Comparison of ENCODE assay signal across 8 cellular contexts in genomic region chr10:90751107-90751997, GRCh38.
DNase-seq lines count a peak whose midpoint lies in the region; ATAC-seq, FAIRE-seq and TF ChIP-seq lines count a peak whose summit lies in the region.

No MANE protein-coding gene starts in this region.

- BruUV-seq in Caco-2 (replicated peaks; lab: Mats Ljungman, UMichigan) (no TSS peak), IMR-90 (replicated peaks; lab: Mats Ljungman, UMichigan) (no TSS peak)

- H3K56ac ChIP-seq in IMR-90 (ENCODE audit: extremely low read depth, insufficient read depth, low read length) (no peak overlapping the region), H1 (replicated peaks; ENCODE audit: insufficient read length, low read depth, low read length) (no peak overlapping the region)

- H3K4ac ChIP-seq in IMR-90 (ENCODE audit: low read depth, low read length) = no peak overlapping the region
- no peak overlapping the region for H3K4ac ChIP-seq in H1 (replicated peaks; ENCODE audit: insufficient read length, low read depth, low read length)

- CTCF ChIA-PET in Caco-2 (lab: Charles Lee) (interaction anchor here (0.6 to 1.5 kb wide), 5 partner anchors 23 to 120 kb away, joined by 3 to 5 read pairs (median 3); partner anchors contain the start of gene RPP30), IMR-90 (lab: Yijun Ruan, JAX) (interaction anchor here (0.8 to 5.3 kb wide), 7 partner anchors 27 to 369 kb away, joined by 3 to 17 read pairs (median 5); no protein-coding TSS in a partner anchor), H1 (lab: Charles Lee; ENCODE audit: partially characterized antibody) (interaction anchor here (0.5 to 8.1 kb wide), 29 partner anchors 9 to 821 kb away, joined by 3 to 79 read pairs (median 4); partner anchors contain the start of genes HTR7 and RPP30)
- CTCF ChIA-PET in naive thymus-derived CD4-positive, alpha-beta T cell (lab: Charles Lee) = interaction anchor here (1.3 kb wide), 1 partner anchor 120 kb away, joined by 4 read pairs; the partner anchor contains the start of gene RPP30

- H2BK12ac ChIP-seq in H1 (ENCODE audit: low read depth, low read length) = no peak overlapping the region

- peak; percentile 98 for FAIRE-seq in H1 (lab: Jason Lieb, UNC)

- H3K14ac ChIP-seq in IMR-90 (replicated peaks; ENCODE audit: low read depth, low read length) = no peak overlapping the region
- H3K14ac ChIP-seq in H1 (ENCODE audit: insufficient read length) = no peak overlapping the region

- TF ChIP-seq RAD21 in IMR-90 (IDR thresholded peaks at IDR 0.05; ENCODE audit: low read length) = peak; percentile 71
- peak; percentile 93 to 96 for TF ChIP-seq RAD21 in H1 (IDR thresholded peaks at IDR 0.05 in 1 of 2, conservative IDR thresholded peaks at IDR 0.05 in 1 of 2; ENCODE audit: low read depth in 2 of 2, low read length in 2 of 2)

- peaks cover 0 to 43% of the 10 kb centered on the region in 2 experiments; a peak in 2 of 4 replicates for H3K79me2 ChIP-seq in H1 (ENCODE audit: control insufficient read depth in 1 of 2, insufficient read depth in 2 of 2, low read length in 2 of 2)

- no peak for TF ChIP-seq EP300 in H1 (IDR thresholded peaks at IDR 0.05; ENCODE audit: borderline replicate concordance in 1 of 2, low read depth in 2 of 2, low read length in 2 of 2)
- TF ChIP-seq EP300 in tibial nerve (IDR thresholded peaks at IDR 0.05) = no peak

- TF ChIP-seq CTCF in Caco-2 (IDR thresholded peaks at IDR 0.05; ENCODE audit: insufficient read depth in 1 of 2, low read depth in 1 of 2, low read length in 1 of 2, severe bottlenecking in 1 of 2, unreplicated experiment in 1 of 2) (peak; percentile 80 to 82), IMR-90 (conservative IDR thresholded peaks at IDR 0.05; ENCODE audit: low read depth, low read length) (peak; percentile 69), WI38 (IDR thresholded peaks at IDR 0.05; ENCODE audit: low read depth, low read length) (peak; percentile 60), H1 (IDR thresholded peaks at IDR 0.05; ENCODE audit: control extremely low read depth in 1 of 3, insufficient read depth in 1 of 3, low read depth in 1 of 3, low read length in 3 of 3) (peak; percentile 35 to 87 (median 73)), tibial nerve (IDR thresholded peaks at IDR 0.05) (peak; percentile 44 to 64 (median 57))

- no peak overlapping the region for H3K4me3 Mint-ChIP-seq in Caco-2 (ENCODE audit: unreplicated experiment)
- no peak overlapping the region for H3K4me3 Mint-ChIP-seq in naive thymus-derived CD4-positive, alpha-beta T cell

- no peak overlapping the region for H2BK15ac ChIP-seq in IMR-90 (ENCODE audit: low read depth, low read length)
- H2BK15ac ChIP-seq in H1 (ENCODE audit: low read length) = no peak overlapping the region

- H2AFZ ChIP-seq in IMR-90 (replicated peaks; ENCODE audit: low read length, poor library complexity) = no peak overlapping the region
- no peak overlapping the region for H2AFZ ChIP-seq in H1 (ENCODE audit: low read length)

- in situ Hi-C loops in IMR-90 (cut with MboI; ENCODE audit: low sequenced_read_pairs) = no loop called here

- intact Hi-C loops in Caco-2 (cut with micrococcal nuclease; ENCODE audit: unreplicated experiment) (loop anchor here (1.0 to 2.0 kb wide), 5 partner anchors 37 to 959 kb away; partner anchors contain the start of gene RPP30), IMR-90 (cut with micrococcal nuclease) (loop anchor here (1.0 to 2.0 kb wide), 3 partner anchors 37 to 119 kb away; partner anchors contain the start of gene RPP30)
- intact Hi-C loops in naive thymus-derived CD4-positive, alpha-beta T cell (cut with micrococcal nuclease) = loop anchor here (1.0 to 5.0 kb wide), 8 partner anchors 37 to 1161 kb away; partner anchors contain the start of gene RPP30 (in 2 of the 2)

- H2AK5ac ChIP-seq in IMR-90 (ENCODE audit: low read depth, low read length) (no peak overlapping the region), H1 (ENCODE audit: low read depth, low read length) (no peak overlapping the region)

- H3K9me3 Mint-ChIP-seq in Caco-2 (ENCODE audit: unreplicated experiment) = no peaks in the 10 kb centered on the region
- no peaks in the 10 kb centered on the region for H3K9me3 Mint-ChIP-seq in naive thymus-derived CD4-positive, alpha-beta T cell

- TF ChIP-seq POLR2A in IMR-90 (IDR thresholded peaks at IDR 0.05; ENCODE audit: low read depth, low read length) (no peak), H1 (IDR thresholded peaks at IDR 0.05; ENCODE audit: control extremely low read depth in 1 of 2, low read depth in 2 of 2, low read length in 2 of 2) (no peak), tibial nerve (IDR thresholded peaks at IDR 0.05) (no peak)

- ATAC-seq in GM19351 (IDR thresholded peaks at IDR 0.05; ENCODE audit: unreplicated experiment) = peak; percentile 69
- ATAC-seq in IMR-90 (ENCODE audit: low read depth) = peak; percentile 80
- peak; percentile 54 for ATAC-seq in naive thymus-derived CD4-positive, alpha-beta T cell
- ATAC-seq in HG03039 (IDR thresholded peaks at IDR 0.05; ENCODE audit: unreplicated experiment) = no peak

- no peak overlapping the region for H3K9ac ChIP-seq in IMR-90 (ENCODE audit: low read depth, low read length)
- no peak overlapping the region for H3K9ac ChIP-seq in H1 (replicated peaks in 1 of 4; ENCODE audit: extremely low read depth in 1 of 4, low read depth in 3 of 4, low read length in 3 of 4)

- no peak overlapping the region for H3K23ac ChIP-seq in IMR-90 (ENCODE audit: low read depth, low read length)
- H3K23ac ChIP-seq in H1 (ENCODE audit: insufficient read length) = no peak overlapping the region

- WGBS in IMR-90 (ENCODE audit: extremely low coverage in 2 of 2, insufficient read length in 1 of 2), 2 experiments = 20% methylated on average over 2 of the region's 4 CpGs; no CpG with 5 or more reads in 1 of the 2 experiments
- WGBS in H1 (ENCODE audit: extremely low coverage in 1 of 2, insufficient coverage in 1 of 2, insufficient read length in 1 of 2, insufficient replicate concordance in 2 of 2, low coverage in 1 of 2, low lambda C conversion rate in 2 of 2, missing lambda C conversion rate in 1 of 2), 2 experiments = 51% methylated on average over 4 of the region's 4 CpGs; no CpG with 5 or more reads in 1 of the 2 experiments
- WGBS in tibial nerve, 2 donors = 34 to 39% methylated on average over 4 of the region's 4 CpGs

- H3K9me3 ChIP-seq in Caco-2 (0 out of 2 replicates have a peak, but pooled peaks cover 3% of the 10 kb centered on the region), IMR-90 (ENCODE audit: control insufficient read depth, insufficient read depth, low read length) (no peaks in the 10 kb centered on the region), H1 (ENCODE audit: insufficient read depth in 2 of 2, low read depth in 1 of 2, low read length in 1 of 2) (no peaks in the 10 kb centered on the region), tibial nerve (no peaks in the 10 kb centered on the region)
- H3K9me3 ChIP-seq in naive thymus-derived CD4-positive, alpha-beta T cell (ENCODE audit: control insufficient read depth in 2 of 3, low read length in 3 of 3) = no peaks in the 10 kb centered on the region

- no peak overlapping the region for H4K8ac ChIP-seq in IMR-90 (ENCODE audit: low read depth in 2 of 2, low read length in 2 of 2)
- H4K8ac ChIP-seq in H1 (ENCODE audit: extremely low read depth, insufficient read depth, low read length) = no peak overlapping the region

- H3K9me1 ChIP-seq in IMR-90 (ENCODE audit: insufficient read depth, low read length) = no peaks in the 10 kb centered on the region

- H4K20me1 ChIP-seq in IMR-90 (ENCODE audit: insufficient read depth, low read length) = no peaks in the 10 kb centered on the region
- H4K20me1 ChIP-seq in H1 (replicated peaks in 1 of 2; ENCODE audit: control insufficient read depth in 1 of 2, insufficient read depth in 2 of 2, low read length in 2 of 2) = no peaks in the 10 kb centered on the region

- no peaks in the 10 kb centered on the region for H3K27me3 ChIP-seq in Caco-2 (replicated peaks; ENCODE audit: control insufficient read depth, insufficient read depth, low read length)
- H3K27me3 ChIP-seq in IMR-90 (ENCODE audit: control insufficient read depth, insufficient read depth, low read length) = peaks cover 2% of the 10 kb centered on the region
- no peaks in the 10 kb centered on the region for H3K27me3 ChIP-seq in H1 (replicated peaks in 1 of 4; ENCODE audit: control insufficient read depth in 3 of 4, extremely low read depth in 1 of 4, insufficient read depth in 3 of 4, low read length in 3 of 4)
- H3K27me3 ChIP-seq in naive thymus-derived CD4-positive, alpha-beta T cell (ENCODE audit: control insufficient read depth in 2 of 2, insufficient read depth in 2 of 2, low read length in 2 of 2) = no peaks in the 10 kb centered on the region
- H3K27me3 ChIP-seq in tibial nerve = peaks cover 0 to 3% of the 10 kb centered on the region in 2 donors

- H3K23me2 ChIP-seq in H1 (ENCODE audit: low read depth, low read length) = no peaks in the 10 kb centered on the region

- no peaks in the 10 kb centered on the region for H3K79me1 ChIP-seq in IMR-90 (ENCODE audit: low read depth in 1 of 2, low read length in 2 of 2)
- H3K79me1 ChIP-seq in H1 (ENCODE audit: low read depth, low read length) = no peaks in the 10 kb centered on the region

- H4K91ac ChIP-seq in IMR-90 (ENCODE audit: insufficient read depth, low read depth, low read length) = no peak overlapping the region
- H4K91ac ChIP-seq in H1 (replicated peaks; ENCODE audit: insufficient read length, low read length) = no peak overlapping the region

- POLR2A ChIA-PET in Caco-2 (lab: Charles Lee) (no interaction called here), IMR-90 (lab: Charles Lee; ENCODE audit: unreplicated experiment) (no interaction called here), H1 (lab: Charles Lee; ENCODE audit: partially characterized antibody) (interaction anchor here (1.1 kb wide), 1 partner anchor 83 kb away, joined by 3 read pairs; no protein-coding TSS in a partner anchor)
- POLR2A ChIA-PET in naive thymus-derived CD4-positive, alpha-beta T cell (lab: Charles Lee) = no interaction called here

- H3K4me1 ChIP-seq in Caco-2 (no peaks in the 10 kb centered on the region), IMR-90 (ENCODE audit: control insufficient read depth, insufficient read depth, low read length) (no peaks in the 10 kb centered on the region), H1 (replicated peaks in 1 of 4; ENCODE audit: control insufficient read depth in 3 of 4, insufficient read depth in 4 of 4, low read length in 3 of 4) (peaks cover 0 to 2% (median 0%) of the 10 kb centered on the region in 4 experiments; a peak in 2 of 7 replicates), tibial nerve (no peaks in the 10 kb centered on the region)
- no peaks in the 10 kb centered on the region for H3K4me1 ChIP-seq in naive thymus-derived CD4-positive, alpha-beta T cell (ENCODE audit: control insufficient read depth in 2 of 2, insufficient read depth in 2 of 2, low read length in 2 of 2)

- no peak overlapping the region for H3K27ac Mint-ChIP-seq in Caco-2 (ENCODE audit: unreplicated experiment)
- H3K27ac Mint-ChIP-seq in naive thymus-derived CD4-positive, alpha-beta T cell = no peak overlapping the region

- H2BK5ac ChIP-seq in IMR-90 (ENCODE audit: low read depth, low read length, poor library complexity, severe bottlenecking) = no peak overlapping the region
- no peak overlapping the region for H2BK5ac ChIP-seq in H1 (ENCODE audit: low read depth, low read length)

- H2BK120ac ChIP-seq in IMR-90 (ENCODE audit: low read depth, low read length) = no peak overlapping the region
- H2BK120ac ChIP-seq in H1 (replicated peaks; ENCODE audit: low read depth, low read length) = no peak overlapping the region

- no peak overlapping the region for H3K27ac ChIP-seq in IMR-90 (ENCODE audit: insufficient read depth, low read length)
- no peak overlapping the region for H3K27ac ChIP-seq in H1 (ENCODE audit: low read depth, low read length)
- H3K27ac ChIP-seq in naive thymus-derived CD4-positive, alpha-beta T cell (ENCODE audit: low read depth, low read length) = no peak overlapping the region
- no peak overlapping the region for H3K27ac ChIP-seq in tibial nerve

- H4K5ac ChIP-seq in IMR-90 (ENCODE audit: low read depth, low read length) (no peak overlapping the region), H1 (ENCODE audit: insufficient read length, low read depth, low read length) (no peak overlapping the region)

- no peaks in the 10 kb centered on the region for H3K36me3 Mint-ChIP-seq in Caco-2 (ENCODE audit: insufficient read depth, unreplicated experiment)
- no peaks in the 10 kb centered on the region for H3K36me3 Mint-ChIP-seq in naive thymus-derived CD4-positive, alpha-beta T cell

- peaks cover 10% of the 10 kb centered on the region for H3K27me3 Mint-ChIP-seq in Caco-2 (ENCODE audit: insufficient read depth, unreplicated experiment)
- peaks cover 38 to 54% (median 48%) of the 10 kb centered on the region in 5 donors for H3K27me3 Mint-ChIP-seq in naive thymus-derived CD4-positive, alpha-beta T cell

- H2BK20ac ChIP-seq in IMR-90 (ENCODE audit: low read depth, low read length) (no peak overlapping the region), H1 (ENCODE audit: low read length) (no peak overlapping the region)

- H3K4me2 ChIP-seq in IMR-90 (ENCODE audit: low read depth, low read length) (no peak overlapping the region), H1 (ENCODE audit: insufficient read depth in 1 of 2, low read depth in 2 of 2, low read length in 2 of 2) (no peak overlapping the region)

- H2AK9ac ChIP-seq in IMR-90 (replicated peaks; ENCODE audit: low read depth, low read length, poor library complexity) = no peak overlapping the region

- H3K4me3 ChIP-seq in Caco-2 (ENCODE audit: low read depth, low read length) (no peak overlapping the region), IMR-90 (ENCODE audit: insufficient read depth, low read depth, low read length) (no peak overlapping the region), WI38 (ENCODE audit: low read depth, low read length) (no peak overlapping the region), H1 (ENCODE audit: extremely low read depth in 1 of 4, insufficient read depth in 2 of 4, low read depth in 3 of 4, low read length in 4 of 4) (no peak overlapping the region), tibial nerve (no peak overlapping the region)
- no peak overlapping the region for H3K4me3 ChIP-seq in naive thymus-derived CD4-positive, alpha-beta T cell (ENCODE audit: low read length)

- no peaks in the 10 kb centered on the region for H3K4me1 Mint-ChIP-seq in Caco-2 (ENCODE audit: low read depth, unreplicated experiment)
- H3K4me1 Mint-ChIP-seq in naive thymus-derived CD4-positive, alpha-beta T cell = no peaks in the 10 kb centered on the region

- H3K36me3 ChIP-seq in Caco-2 (ENCODE audit: control insufficient read depth, insufficient read depth, low read length) = no peaks in the 10 kb centered on the region
- H3K36me3 ChIP-seq in IMR-90 (ENCODE audit: control insufficient read depth, insufficient read depth, low read length) = no peaks in the 10 kb centered on the region
- peaks cover 0 to 4% (median under 1%) of the 10 kb centered on the region in 4 experiments; a peak in 1 of 8 replicates for H3K36me3 ChIP-seq in H1 (ENCODE audit: control insufficient read depth in 2 of 4, insufficient read depth in 4 of 4, low read length in 3 of 4)
- H3K36me3 ChIP-seq in naive thymus-derived CD4-positive, alpha-beta T cell (ENCODE audit: control insufficient read depth in 2 of 3, insufficient read depth in 3 of 3, low read length in 3 of 3) = no peaks in the 10 kb centered on the region
- no peaks in the 10 kb centered on the region for H3K36me3 ChIP-seq in tibial nerve

- dilution Hi-C loops in IMR-90 (cut with HindIII; ENCODE audit: low sequenced_read_pairs, unreplicated experiment) = no loop called here

- H3K18ac ChIP-seq in IMR-90 (ENCODE audit: low read depth, low read length) = no peak overlapping the region
- no peak overlapping the region for H3K18ac ChIP-seq in H1 (ENCODE audit: extremely low read depth, low read length)

- DNase-seq in Caco-2 = peak; percentile 52 to 70
- DNase-seq in IMR-90 = peak; percentile 42
- DNase-seq in H1 (ENCODE audit: low read depth in 1 of 2, low spot score in 2 of 2) = peak in 1 of 2 experiments; percentile 79
- DNase-seq in naive thymus-derived CD4-positive, alpha-beta T cell = peak in 8 of 9 donors; percentile 10 to 38 (median 25)
- DNase-seq in tibial nerve (ENCODE audit: low spot score in 2 of 2) = peak in 1 of 2 donors; percentile 45
